8 cellular contexts compared by ENCODE assay signal in genomic region chr5:154520861-154521453, GRCh38. TPM values are rescaled to one million over a fixed set of nuclear protein-coding genes. Genes with fewer than 3 reads are reported as not detected.
A peak's percentile ranks its signal among the peaks of the same experiment; 100 is the strongest.
DNase-seq lines count a peak whose midpoint lies in the region; ATAC-seq and TF ChIP-seq lines count a peak whose summit lies in the region.

No MANE protein-coding gene starts in this region.

- H3K4me2 ChIP-seq in fibroblast of lung (ENCODE audit: extremely low read depth, insufficient read depth, low read length), result no peak overlapping the region

- CTCF ChIA-PET in AG04450 (lab: Charles Lee), result interaction anchor here (0.5 to 2.7 kb wide), 32 partner anchors 9 to 1060 kb away, joined by 3 to 19 read pairs (median 4); no protein-coding TSS in a partner anchor

- no peak overlapping the region for H3K9ac ChIP-seq in fibroblast of lung (ENCODE audit: insufficient read depth, low read length)

- H3K27me3 ChIP-seq in AG04450 (ENCODE audit: control insufficient read depth, insufficient read depth, low read length) (peaks cover 46% of the 10 kb centered on the region), fibroblast of lung (ENCODE audit: control insufficient read depth, insufficient read depth, low read length) (peaks cover 8% of the 10 kb centered on the region)

- H3K4me1 ChIP-seq in fibroblast of lung (ENCODE audit: control insufficient read depth, extremely low read depth, insufficient read depth, low read length), result no peaks in the 10 kb centered on the region

- H3K4me3 Mint-ChIP-seq in effector memory CD8-positive, alpha-beta T cell, result no peak overlapping the region

- peaks cover 0 to 3% of the 10 kb centered on the region in 2 donors for H3K4me1 Mint-ChIP-seq in effector memory CD8-positive, alpha-beta T cell (ENCODE audit: low read depth in 2 of 2)

- DNase-seq in AG04450 (ENCODE audit: low read depth, low spot score) (no peak), GM12864 (ENCODE audit: low read depth) (no peak), NCI-H774 (lab: John Stamatoyannopoulos, UW) (peak; percentile 19), fibroblast of lung (ENCODE audit: low read depth in 2 of 2) (peak in 1 of 2 donors; percentile 9), renal cortical epithelial cell (ENCODE audit: low read depth) (peak; percentile 26)
- no peak for DNase-seq in effector memory CD8-positive, alpha-beta T cell

- no peak for ATAC-seq in effector memory CD8-positive, alpha-beta T cell (replicated peaks)
- no peak for ATAC-seq in HG03139 (IDR thresholded peaks at IDR 0.05; ENCODE audit: unreplicated experiment)
- no peak for ATAC-seq in HG03097 (IDR thresholded peaks at IDR 0.05; ENCODE audit: low FRiP score, unreplicated experiment)

- H3K4me3 ChIP-seq in AG04450 (ENCODE audit: low read depth, low read length), result no peak overlapping the region
- H3K4me3 ChIP-seq in GM12864 (ENCODE audit: low read depth, low read length), result no peak overlapping the region
- H3K4me3 ChIP-seq in fibroblast of lung (replicated peaks in 1 of 4; ENCODE audit: control extremely low read depth in 1 of 4, insufficient read depth in 1 of 4, low read depth in 3 of 4, low read length in 4 of 4), result no peak overlapping the region

- H3K79me2 ChIP-seq in fibroblast of lung (ENCODE audit: control insufficient read depth, insufficient read depth, low read length), result no peaks in the 10 kb centered on the region

- no peaks in the 10 kb centered on the region for H4K20me1 ChIP-seq in fibroblast of lung (ENCODE audit: control insufficient read depth, extremely low read depth, insufficient read depth, low read length)

- peaks cover 50 to 89% of the 10 kb centered on the region in 2 donors for H3K27me3 Mint-ChIP-seq in effector memory CD8-positive, alpha-beta T cell

- no peaks in the 10 kb centered on the region for H3K36me3 Mint-ChIP-seq in effector memory CD8-positive, alpha-beta T cell (ENCODE audit: insufficient read depth)

- H3K27ac ChIP-seq in AG04450 (ENCODE audit: low read depth, low read length) (no peak overlapping the region), fibroblast of lung (ENCODE audit: insufficient read depth, low read length) (no peak overlapping the region)

- H3K9me3 ChIP-seq in AG04450 (ENCODE audit: control insufficient read depth, insufficient read depth, low read length) (no peaks in the 10 kb centered on the region), fibroblast of lung (ENCODE audit: control insufficient read depth, insufficient read depth, low read depth, low read length) (no peaks in the 10 kb centered on the region)

- TF ChIP-seq CTCF in AG04450 (IDR thresholded peaks at IDR 0.05; ENCODE audit: low read depth, low read length) (peak; percentile 75), GM12864 (IDR thresholded peaks at IDR 0.05; ENCODE audit: low read depth, low read length, missing control alignments) (peak; percentile 89), fibroblast of lung (conservative IDR thresholded peaks at IDR 0.05 in 1 of 2, IDR thresholded peaks at IDR 0.05 in 1 of 2; ENCODE audit: low read depth in 1 of 2, low read length in 2 of 2) (peak; percentile 59 to 76)

- no peak overlapping the region for H3K27ac Mint-ChIP-seq in effector memory CD8-positive, alpha-beta T cell

- H2AFZ ChIP-seq in fibroblast of lung (ENCODE audit: low read length), result no peak overlapping the region

- POLR2A ChIA-PET in AG04450 (lab: Yijun Ruan, JAX), result interaction anchor here (0.5 kb wide), 1 partner anchor 314 kb away, joined by 4 read pairs; no protein-coding TSS in a partner anchor

- H3K36me3 ChIP-seq in fibroblast of lung (ENCODE audit: control insufficient read depth, insufficient read depth, low read length), result no peaks in the 10 kb centered on the region

- H3K9me3 Mint-ChIP-seq in effector memory CD8-positive, alpha-beta T cell, result no peaks in the 10 kb centered on the region

RNA-seq across cellular contexts. Expression of gene HAND1, which starts 42.9 kb away (rescaled TPM):
- polyA plus RNA-seq in AG04450 (2011; rRNA removed) (not detected in 2 replicates), fibroblast of lung (not detected in 2 replicates)
- not detected in 2 replicates for polyA minus RNA-seq in AG04450 (2011; rRNA and poly(A)+ RNA removed)
- total RNA-seq in fibroblast of lung (not detected in 2 replicates), renal cortical epithelial cell (not detected in 2 replicates)
- not detected in 2 replicates for polyA plus RNA-seq in fibroblast of lung (2012)
- not detected in 2 replicates for polyA minus RNA-seq in fibroblast of lung (ENCODE audit: low replicate concordance)

Comparison
In these comparisons a context has a peak if more than half of its experiments do, and no peak if none do; other contexts are left out.
1. DNase-seq: peak in NCI-H774 (single experiment) and renal cortical epithelial cell (single experiment); none in AG04450 (single experiment), GM12864 (single experiment) and effector memory CD8-positive, alpha-beta T cell (0 of 3).
2. Peak in every context shown above with its lines, with median percentiles within 50 percentile points of each other: CTCF ChIP-seq.